16 cellular contexts compared by ENCODE assay signal in genomic region chr1:221161571-221162041, GRCh38.
DNase-seq lines count a peak whose midpoint lies in the region; ATAC-seq and TF ChIP-seq lines count a peak whose summit lies in the region.
"Had no signal": no experiment of that assay in that cellular context is flagged by ENCODE, and none has a peak within 500 bp of the region (broad histone marks: within the 10 kb centered on the region; RNA-seq: fewer than 3 reads in every experiment).

No MANE protein-coding gene starts in this region.

- no peaks in the 10 kb centered on the region for H3K4me1 Mint-ChIP-seq in CD8-positive, alpha-beta T cell (ENCODE audit: low read depth)
- H3K4me1 Mint-ChIP-seq: activated naive CD8-positive, alpha-beta T cell treated with anti-CD3 and anti-CD28 coated beads, Interleukin-2, amount 10 ng/mL, durations not matched to agents 7 days and 5 days had no signal

- peak; percentile 57 for ATAC-seq in Right ventricle myocardium superior (ENCODE audit: poor library complexity)
- ATAC-seq in CD8-positive, alpha-beta T cell: no peak
- ATAC-seq: HepG2, WTC11 had no signal

- no peak overlapping the region for H3K27ac Mint-ChIP-seq in CD8-positive, alpha-beta T cell
- H3K27ac Mint-ChIP-seq: activated naive CD8-positive, alpha-beta T cell treated with anti-CD3 and anti-CD28 coated beads, Interleukin-2, amount 10 ng/mL, durations not matched to agents 7 days and 5 days; WTC11 had no signal

- H3K36me3 ChIP-seq in MG63 (no peaks in the 10 kb centered on the region), rectal smooth muscle tissue (ENCODE audit: control insufficient read depth, insufficient read depth, low read length) (no peaks in the 10 kb centered on the region)
- no peaks in the 10 kb centered on the region for H3K36me3 ChIP-seq in CD8-positive, alpha-beta T cell (ENCODE audit: insufficient read depth, low read length)

- H3K9me3 Mint-ChIP-seq in CD8-positive, alpha-beta T cell: no peaks in the 10 kb centered on the region
- H3K9me3 Mint-ChIP-seq: activated naive CD8-positive, alpha-beta T cell treated with anti-CD3 and anti-CD28 coated beads, Interleukin-2, amount 10 ng/mL, durations not matched to agents 7 days and 5 days had no signal

- CTCF ChIA-PET in CD8-positive, alpha-beta T cell (lab: Charles Lee): no interaction called here

- no peak overlapping the region for H3K9ac ChIP-seq in rectal smooth muscle tissue (ENCODE audit: low read length)

- no peaks in the 10 kb centered on the region for H3K27me3 ChIP-seq in MG63
- no peaks in the 10 kb centered on the region for H3K27me3 ChIP-seq in rectal smooth muscle tissue (ENCODE audit: control insufficient read depth, insufficient read depth, low read length)
- no peaks in the 10 kb centered on the region for H3K27me3 ChIP-seq in CD8-positive, alpha-beta T cell (ENCODE audit: insufficient read depth, low read length)

- DNase-seq in AG20443 (ENCODE audit: low spot score) (peak; percentile 26), MG63 (peak; percentile 36), Right ventricle myocardium superior (no peak), T-helper 9 cell (no peak), NCI-H2171 treated with DMSO at 0.1 percent for 48 hours (lab: John Stamatoyannopoulos, UW) (no peak)
- DNase-seq in stimulated activated CD8-positive, alpha-beta memory T cell treated with anti-CD3 and anti-CD28 coated beads, Interleukin-4, amount 100 ng/mL, for 48 hours: no peak
- no peak for DNase-seq in CD8-positive, alpha-beta T cell
- DNase-seq: activated naive CD8-positive, alpha-beta T cell treated with anti-CD3 and anti-CD28 coated beads, Interleukin-2, amount 10 ng/mL, durations not matched to agents 7 days and 5 days; DMS79; NCI-H1092 treated with DMSO at 0.1 percent for 48 hours; NCI-H345 had no signal

- no peaks in the 10 kb centered on the region for H3K4me1 ChIP-seq in rectal smooth muscle tissue (ENCODE audit: control insufficient read depth, insufficient read depth, low read length)
- H3K4me1 ChIP-seq in CD8-positive, alpha-beta T cell (ENCODE audit: insufficient read depth, low read length): no peaks in the 10 kb centered on the region

- H3K4me3 Mint-ChIP-seq in CD8-positive, alpha-beta T cell: no peak overlapping the region
- H3K4me3 Mint-ChIP-seq: activated naive CD8-positive, alpha-beta T cell treated with anti-CD3 and anti-CD28 coated beads, Interleukin-2, amount 10 ng/mL, durations not matched to agents 7 days and 5 days; WTC11 had no signal

- TF ChIP-seq CTCF in CD8-positive, alpha-beta T cell (IDR thresholded peaks at IDR 0.05): no peak

- peaks cover 3% of the 10 kb centered on the region for H3K27me3 Mint-ChIP-seq in CD8-positive, alpha-beta T cell (ENCODE audit: low read depth)

- POLR2A ChIA-PET in CD8-positive, alpha-beta T cell (lab: Charles Lee): no interaction called here

- H3K36me3 Mint-ChIP-seq in CD8-positive, alpha-beta T cell: no peaks in the 10 kb centered on the region
- H3K36me3 Mint-ChIP-seq: activated naive CD8-positive, alpha-beta T cell treated with anti-CD3 and anti-CD28 coated beads, Interleukin-2, amount 10 ng/mL, durations not matched to agents 7 days and 5 days; WTC11 had no signal

- no peaks in the 10 kb centered on the region for H3K9me3 ChIP-seq in MG63
- no peaks in the 10 kb centered on the region for H3K9me3 ChIP-seq in CD8-positive, alpha-beta T cell (ENCODE audit: low read length)

- H3K27ac ChIP-seq in rectal smooth muscle tissue (ENCODE audit: low read depth, low read length): peak overlapping the region; percentile 8
- no peak overlapping the region for H3K27ac ChIP-seq in CD8-positive, alpha-beta T cell (ENCODE audit: low read depth, low read length)
- H3K27ac ChIP-seq: epithelial cell of prostate had no signal

- H3K4me3 ChIP-seq in MG63 (no peak overlapping the region), rectal smooth muscle tissue (ENCODE audit: low read length) (no peak overlapping the region)
- no peak overlapping the region for H3K4me3 ChIP-seq in CD8-positive, alpha-beta T cell (ENCODE audit: low read depth, low read length)
- H3K4me3 ChIP-seq: lung had no signal

- intact Hi-C loops in Right ventricle myocardium superior (cut with DNase I): no loop called here
- intact Hi-C loops in CD8-positive, alpha-beta T cell (cut with DNase I, micrococcal nuclease): no loop called here

Comparison
In these comparisons a context has a peak if more than half of its experiments do, and no peak if none do; other contexts are left out.
1. DNase-seq: peak in AG20443 (single experiment) and MG63 (single experiment); none in Right ventricle myocardium superior (single experiment), stimulated activated CD8-positive, alpha-beta memory T cell treated with anti-CD3 and anti-CD28 coated beads, Interleukin-4, amount 100 ng/mL, for 48 hours (single experiment), T-helper 9 cell (single experiment), CD8-positive, alpha-beta T cell (0 of 7) and NCI-H2171 treated with DMSO at 0.1 percent for 48 hours (single experiment).